In the genomic region with DNA sequence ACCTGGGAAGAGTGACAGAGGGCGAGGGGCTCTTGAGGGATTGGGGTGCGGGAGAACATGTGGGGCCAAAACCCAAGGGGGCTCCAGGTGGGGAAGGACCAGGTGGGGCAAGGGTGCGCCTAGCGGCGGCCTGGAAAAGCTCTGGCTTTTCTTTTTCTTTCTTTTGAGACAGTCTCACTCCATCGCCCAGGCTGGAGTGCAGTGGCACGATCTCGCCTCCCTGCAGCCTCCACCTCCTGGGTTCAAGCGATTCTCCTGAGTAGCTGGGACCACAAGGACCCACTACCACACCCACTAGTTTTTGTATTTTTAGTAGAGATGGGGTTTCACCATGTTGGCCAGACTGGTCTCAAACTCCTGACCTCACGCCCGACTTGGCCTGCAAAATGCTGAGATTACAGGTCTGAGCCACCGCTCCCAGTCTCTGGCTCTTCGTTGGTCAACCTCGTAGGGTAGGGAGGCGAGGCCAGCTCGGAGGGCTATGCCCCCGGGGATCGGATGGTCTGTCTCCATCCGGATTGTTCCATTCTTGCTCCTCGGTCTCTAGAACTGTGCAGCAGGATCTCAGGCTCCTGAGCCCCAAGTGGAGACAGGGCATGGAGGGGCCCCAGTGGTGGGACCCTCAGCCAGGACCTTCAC, we compare ENCODE assay signal across 8 cellular contexts. TPM values are rescaled to one million over a fixed set of nuclear protein-coding genes. Genes with fewer than 3 reads are reported as not detected.
DNase-seq lines count a peak whose midpoint lies in the region; ATAC-seq and TF ChIP-seq lines count a peak whose summit lies in the region.

No MANE protein-coding gene starts in this region.

- 82% methylated on average over 20 of the region's 20 CpGs for WGBS in esophagus muscularis mucosa

- H3K9me3 ChIP-seq in PC-3 (ENCODE audit: low read length) (no peaks in the 10 kb centered on the region), esophagus muscularis mucosa (peaks cover 0 to 15% (median 7%) of the 10 kb centered on the region in 4 donors)

- no peak for DNase-seq in GM12864 (ENCODE audit: low read depth)
- DNase-seq in PC-3 = no peak
- no peak for DNase-seq in esophagus muscularis mucosa (ENCODE audit: extremely low spot score)
- no peak for DNase-seq in NCI-H526 (lab: John Stamatoyannopoulos, UW)

- peak; percentile 78 for TF ChIP-seq CTCF in GM12864 (IDR thresholded peaks at IDR 0.05; ENCODE audit: low read depth, low read length, missing control alignments)
- no peak for TF ChIP-seq CTCF in PC-3 (conservative IDR thresholded peaks at IDR 0.05; ENCODE audit: low read depth, low read length)
- TF ChIP-seq CTCF in esophagus muscularis mucosa (IDR thresholded peaks at IDR 0.05) = no peak

- H3K9me2 ChIP-seq in PC-3 (replicated peaks; ENCODE audit: low read length) = no peaks in the 10 kb centered on the region

- H3K79me2 ChIP-seq in PC-3 (ENCODE audit: low read length) = peaks cover 38% of the 10 kb centered on the region

- no peak overlapping the region for H2AFZ ChIP-seq in PC-3 (ENCODE audit: low read length)

- H3K27me3 ChIP-seq in PC-3 (ENCODE audit: low read length) = no peaks in the 10 kb centered on the region
- no peaks in the 10 kb centered on the region for H3K27me3 ChIP-seq in esophagus muscularis mucosa
- no peaks in the 10 kb centered on the region for H3K27me3 ChIP-seq in rectal smooth muscle tissue (ENCODE audit: control insufficient read depth, insufficient read depth, low read length)

- H3K4me3 ChIP-seq in GM12864 (ENCODE audit: low read depth, low read length) (peak overlapping the region; percentile 90), PC-3 (ENCODE audit: low read length) (no peak overlapping the region), esophagus muscularis mucosa (peak overlapping the region; percentile 63 to 98 (median 91)), rectal smooth muscle tissue (ENCODE audit: low read length) (peak overlapping the region; percentile 100)

- H4K20me1 ChIP-seq in PC-3 (ENCODE audit: low read length) = peaks cover 17% of the 10 kb centered on the region

- ATAC-seq in PC-3 = no peak
- no peak for ATAC-seq in GM18873 (IDR thresholded peaks at IDR 0.05; ENCODE audit: low FRiP score, unreplicated experiment)
- ATAC-seq in HG02588 (IDR thresholded peaks at IDR 0.05; ENCODE audit: unreplicated experiment) = no peak
- ATAC-seq in GM21786 (IDR thresholded peaks at IDR 0.05; ENCODE audit: unreplicated experiment) = no peak

- peak overlapping the region; percentile 67; the same call in 1 of the 2 replicates for H3K27ac ChIP-seq in PC-3 (ENCODE audit: low read length)
- H3K27ac ChIP-seq in esophagus muscularis mucosa (replicated peaks in 1 of 4) = peak overlapping the region; percentile 90 to 96 (median 93)
- H3K27ac ChIP-seq in rectal smooth muscle tissue (ENCODE audit: low read depth, low read length) = no peak overlapping the region

- H3K36me3 ChIP-seq in PC-3 (ENCODE audit: low read depth, low read length) (peaks cover 14% of the 10 kb centered on the region), esophagus muscularis mucosa (peaks cover 6 to 24% (median 13%) of the 10 kb centered on the region in 4 donors), rectal smooth muscle tissue (ENCODE audit: control insufficient read depth, insufficient read depth, low read length) (no peaks in the 10 kb centered on the region)

- H3K9ac ChIP-seq in PC-3 (ENCODE audit: low read length) (no peak overlapping the region), rectal smooth muscle tissue (ENCODE audit: low read length) (no peak overlapping the region)

- H3K4me1 ChIP-seq in PC-3 (ENCODE audit: insufficient read depth, low read length) (peaks cover 5% of the 10 kb centered on the region; the same call in 1 of the 2 replicates), esophagus muscularis mucosa (peaks cover 27 to 38% (median 35%) of the 10 kb centered on the region in 4 donors), rectal smooth muscle tissue (ENCODE audit: control insufficient read depth, insufficient read depth, low read length) (peaks cover 5% of the 10 kb centered on the region)

- TF ChIP-seq POLR2A in esophagus muscularis mucosa (IDR thresholded peaks at IDR 0.05; ENCODE audit: low read depth) = no peak

- peak overlapping the region; percentile 92 for H3K4me2 ChIP-seq in PC-3 (ENCODE audit: low read length)

- no peak for TF ChIP-seq EP300 in esophagus muscularis mucosa (IDR thresholded peaks at IDR 0.05)

- no peaks in the 10 kb centered on the region for H3F3A ChIP-seq in PC-3 (ENCODE audit: low read length, unreplicated experiment)

- POLR2A ChIA-PET in PC-3 (lab: Charles Lee; ENCODE audit: unreplicated experiment) = no interaction called here

- intact Hi-C loops in PC-3 (cut with micrococcal nuclease) = no loop called here
- intact Hi-C loops in esophagus muscularis mucosa (cut with DNase I) = no loop called here

- CTCF ChIA-PET in PC-3 (lab: Charles Lee) = interaction anchor here (0.6 kb wide), 1 partner anchor 15 kb away, joined by 3 read pairs; no protein-coding TSS in a partner anchor

- no TSS peak for BruUV-seq in PC-3 (replicated peaks; lab: Mats Ljungman, UMichigan)

RNA-seq across cellular contexts. Expression of gene GADD45B, which starts 3.7 kb away (rescaled TPM):
- 137 and 154 TPM in 2 replicates for total RNA-seq in PC-3 (2014; rRNA removed)
- total RNA-seq in esophagus muscularis mucosa = 100 to 1,000 TPM in 1 of 4 donors, 10 to 100 TPM in 3; 56.5 to 793 (median 90.5) TPM

RNA-seq across cellular contexts. Expression of gene LMNB2, which starts 22.9 kb away (rescaled TPM):
- 220 and 327 TPM in 2 replicates for total RNA-seq in PC-3 (2014; rRNA removed)
- 10 to 100 TPM; 13.3 to 30.8 (median 19.3) TPM for total RNA-seq in esophagus muscularis mucosa

RNA-seq across cellular contexts. Expression of gene TIMM13, which starts 52.3 kb away (rescaled TPM):
- total RNA-seq in PC-3 (2014; rRNA removed) = 129 and 131 TPM in 2 replicates
- total RNA-seq in esophagus muscularis mucosa = 10 to 100 TPM; 16.2 to 37.7 (median 28.1) TPM
